8 cellular contexts compared by ENCODE assay signal in genomic region chr2:158179660-158180059, GRCh38.
DNase-seq lines count a peak whose midpoint lies in the region; ATAC-seq and TF ChIP-seq lines count a peak whose summit lies in the region.

No MANE protein-coding gene starts in this region.

- H3K4me3 ChIP-seq in thyroid gland (replicated peaks in 1 of 3), result no peak overlapping the region

- H3K4me1 ChIP-seq in thyroid gland, result peaks cover 9 to 37% of the 10 kb centered on the region in 2 donors

- no peaks in the 10 kb centered on the region for H3K27me3 ChIP-seq in thyroid gland

- TF ChIP-seq CTCF in GM10248 (IDR thresholded peaks at IDR 0.05; ENCODE audit: control extremely low read depth, extremely low read depth, low read depth, missing control alignments) (peak; percentile 40), neural crest cell (conservative IDR thresholded peaks at IDR 0.05) (peak; percentile 58), thyroid gland (IDR thresholded peaks at IDR 0.05) (peak in 3 of 6 experiments; percentile 53 to 60 (median 57))

- ATAC-seq in T-cell (replicated peaks in 1 of 4) (no peak), GM19452 (IDR thresholded peaks at IDR 0.05; ENCODE audit: unreplicated experiment) (no peak)

- H3K27me3 Mint-ChIP-seq in neural crest cell (ENCODE audit: low read depth) (peaks cover 7% of the 10 kb centered on the region), T-cell (peaks cover 34 to 36% of the 10 kb centered on the region in 2 donors)

- no peak for TF ChIP-seq POLR2A in thyroid gland (IDR thresholded peaks at IDR 0.05)

- H3K36me3 ChIP-seq in thyroid gland, result no peaks in the 10 kb centered on the region

- H3K4me1 Mint-ChIP-seq in neural crest cell, result peaks cover 18% of the 10 kb centered on the region
- H3K4me1 Mint-ChIP-seq in T-cell, result no peaks in the 10 kb centered on the region

- POLR2A ChIA-PET in GM10248 (lab: Yijun Ruan, JAX), result no interaction called here
- POLR2A ChIA-PET in T-cell (lab: Charles Lee), result interaction anchor here in 1 of 2 donors (0.6 kb wide), 1 partner anchor 185 kb away, joined by 3 read pairs; no protein-coding TSS in a partner anchor

- H3K4me3 Mint-ChIP-seq in neural crest cell (no peak overlapping the region), T-cell (no peak overlapping the region)

- peak; percentile 70 for TF ChIP-seq RAD21 in Ishikawa (IDR thresholded peaks at IDR 0.05; ENCODE audit: low read depth)

- CTCF ChIA-PET in GM10248 (lab: Yijun Ruan, JAX) (interaction anchor here (0.7 to 4.4 kb wide), 13 partner anchors 9 to 626 kb away, joined by 3 to 40 read pairs (median 4); no protein-coding TSS in a partner anchor), T-cell (lab: Charles Lee) (interaction anchor here (0.7 to 2.0 kb wide), 5 partner anchors 313 to 575 kb away, joined by 3 to 17 read pairs (median 5); no protein-coding TSS in a partner anchor)

- H3K27ac ChIP-seq in thyroid gland, result no peak overlapping the region

- H3K36me3 Mint-ChIP-seq in neural crest cell (ENCODE audit: low read depth) (no peaks in the 10 kb centered on the region), T-cell (no peaks in the 10 kb centered on the region)

- WGBS in thyroid gland, 2 donors, result 23 to 26% methylated on average over 2 of the region's 2 CpGs

- no peaks in the 10 kb centered on the region for H3K9me3 ChIP-seq in thyroid gland

- DNase-seq in GM10248 (ENCODE audit: extremely low spot score), result no peak
- peak; percentile 39 for DNase-seq in astrocyte of the hippocampus (ENCODE audit: low read depth, low spot score)
- no peak for DNase-seq in neural crest cell (ENCODE audit: low read depth, low spot score)
- DNase-seq in DMS114 treated with DMSO at 0.1 percent for 48 hours (lab: John Stamatoyannopoulos, UW; ENCODE audit: unreplicated experiment), result no peak
- DNase-seq in thyroid gland, result no peak
- DNase-seq in T-cell, result no peak

- H3K27ac Mint-ChIP-seq in neural crest cell (ENCODE audit: unreplicated experiment) (no peak overlapping the region), T-cell (no peak overlapping the region)

- H3K9me3 Mint-ChIP-seq in neural crest cell, result no peaks in the 10 kb centered on the region
- H3K9me3 Mint-ChIP-seq in T-cell, result no peaks in the 10 kb centered on the region

- TF ChIP-seq EP300 in Ishikawa (IDR thresholded peaks at IDR 0.05; ENCODE audit: borderline replicate concordance), result no peak

- intact Hi-C loops in thyroid gland (cut with DNase I), result loop anchor here (5.0 to 10.0 kb wide), 2 partner anchors 278 to 565 kb away; partner anchors contain the start of genes CCDC148 and PKP4

TF ChIP-seq in Ishikawa, 13 proteins besides CTCF, POLR2A, EP300 and RAD21:
- TF ChIP-seq CEBPB (IDR thresholded peaks at IDR 0.05), result no peak
- no peak for TF ChIP-seq MAX (IDR thresholded peaks at IDR 0.05)
- TF ChIP-seq FOXM1 (IDR thresholded peaks at IDR 0.05; ENCODE audit: borderline replicate concordance, low read depth), result no peak
- TF ChIP-seq TCF12 (IDR thresholded peaks at IDR 0.05; ENCODE audit: low read depth), result no peak
- TF ChIP-seq ZBTB7A (IDR thresholded peaks at IDR 0.05; ENCODE audit: low read depth), result no peak
- no peak for TF ChIP-seq NFIC (IDR thresholded peaks at IDR 0.05)
- TF ChIP-seq YY1 (IDR thresholded peaks at IDR 0.05; ENCODE audit: low read depth), result no peak
- TF ChIP-seq USF1 (IDR thresholded peaks at IDR 0.05), result no peak
- TF ChIP-seq TEAD4 (IDR thresholded peaks at IDR 0.05), result no peak
- no peak for TF ChIP-seq EGR1 (IDR thresholded peaks at IDR 0.05)
- TF ChIP-seq CREB1 (IDR thresholded peaks at IDR 0.05; ENCODE audit: low read depth), result no peak
- no peak for TF ChIP-seq REST (IDR thresholded peaks at IDR 0.05; ENCODE audit: low read depth)
- no peak for TF ChIP-seq TAF1 (IDR thresholded peaks at IDR 0.05; ENCODE audit: low read depth)
